ENCODE assay signal across 1 cellular context in the genomic region with DNA sequence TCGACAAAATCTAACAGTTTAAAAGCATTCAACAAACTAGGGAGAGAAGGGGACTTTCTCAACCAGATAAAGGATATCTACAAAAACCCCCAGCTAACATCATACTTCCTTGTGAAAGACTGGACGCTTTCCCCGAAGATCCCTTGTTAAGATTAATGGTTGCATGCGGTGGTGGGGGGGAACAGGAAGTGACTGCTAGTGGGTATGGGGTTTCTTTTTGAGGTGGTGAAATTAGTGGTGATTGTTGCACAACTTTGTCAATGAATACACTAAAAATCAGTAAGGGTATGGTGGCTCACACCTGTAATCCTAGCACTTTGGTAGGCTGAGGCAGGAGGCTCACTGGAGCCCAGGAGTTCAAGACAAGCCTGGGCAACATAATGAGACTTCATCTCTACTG.
TF ChIP-seq lines count a peak whose summit lies in the region.

No MANE protein-coding gene starts in this region.

TF ChIP-seq in IMR-90, 13 proteins besides CTCF, POLR2A, EP300 and RAD21 (continued from another document):
- no peak for TF ChIP-seq NFE2L2 (IDR thresholded peaks at IDR 0.05; ENCODE audit: low read depth, low read length)
- no peak for TF ChIP-seq BHLHE40 (IDR thresholded peaks at IDR 0.05; ENCODE audit: low read depth, low read length)
